25 cellular contexts compared by ENCODE assay signal in genomic region chr6:43412541-43412940, GRCh38. TPM values are rescaled to one million over a fixed set of nuclear protein-coding genes. Genes with fewer than 3 reads are reported as not detected.
"Had no signal": no experiment of that assay in that cellular context is flagged by ENCODE, and none has a peak within 500 bp of the region (broad histone marks: within the 10 kb centered on the region; RNA-seq: fewer than 3 reads in every experiment).

No MANE protein-coding gene starts in this region.

- H3K4me1 ChIP-seq: pancreas, psoas muscle, right lobe of liver, sigmoid colon, suprapubic skin, testis, tibial artery, transverse colon, vagina had no signal

- H3K9me3 Mint-ChIP-seq: nephron progenitor cell; neural crest cell; stimulated activated naive CD8-positive, alpha-beta T cell treated with anti-CD3 and anti-CD28 coated beads, Interleukin-15, amount 100 ng/mL, for 72 hours; type B pancreatic cell had no signal

- H3K27ac ChIP-seq: pancreas, psoas muscle, right lobe of liver, sigmoid colon, suprapubic skin, testis, tibial artery, transverse colon, vagina had no signal

- H3K4me3 ChIP-seq: pancreas, psoas muscle, right lobe of liver, sigmoid colon, suprapubic skin, testis, tibial artery, transverse colon, vagina had no signal

- H3K9me3 ChIP-seq: pancreas, psoas muscle, right lobe of liver, suprapubic skin, testis, tibial artery, transverse colon, vagina had no signal

- H3K36me3 ChIP-seq: pancreas, right lobe of liver, sigmoid colon, suprapubic skin, tibial artery, transverse colon, vagina had no signal

- H3K27ac Mint-ChIP-seq: naive thymus-derived CD4-positive, alpha-beta T cell; nephron progenitor cell; stimulated activated memory B cell treated with anti-CD40 and anti-IgM and Interleukin-4, amounts not matched to agents 10 μg/mL and 1 μg/mL and 100 μg/mL, for 72 hours; stimulated activated naive CD8-positive, alpha-beta T cell treated with anti-CD3 and anti-CD28 coated beads, Interleukin-15, amount 100 ng/mL, for 72 hours; type B pancreatic cell had no signal

- H3K27me3 Mint-ChIP-seq: stimulated activated naive CD8-positive, alpha-beta T cell treated with anti-CD3 and anti-CD28 coated beads, Interleukin-15, amount 100 ng/mL, for 72 hours had no signal

- H3K36me3 Mint-ChIP-seq: naive thymus-derived CD4-positive, alpha-beta T cell; stimulated activated memory B cell treated with anti-CD40 and anti-IgM and Interleukin-4, amounts not matched to agents 10 μg/mL and 1 μg/mL and 100 μg/mL, for 72 hours; type B pancreatic cell had no signal

- ATAC-seq: naive thymus-derived CD4-positive, alpha-beta T cell; pancreas; psoas muscle; right lobe of liver; stimulated activated memory B cell treated with anti-CD40 and anti-IgM and Interleukin-4, amounts not matched to agents 10 μg/mL and 1 μg/mL and 100 μg/mL, for 72 hours; stimulated activated naive CD8-positive, alpha-beta T cell treated with anti-CD3 and anti-CD28 coated beads, Interleukin-15, amount 100 ng/mL, for 72 hours had no signal

- H3K27me3 ChIP-seq: pancreas, right lobe of liver, sigmoid colon, suprapubic skin, testis, transverse colon, vagina had no signal

- H3K4me1 Mint-ChIP-seq: naive thymus-derived CD4-positive, alpha-beta T cell; nephron progenitor cell; neural crest cell; stimulated activated memory B cell treated with anti-CD40 and anti-IgM and Interleukin-4, amounts not matched to agents 10 μg/mL and 1 μg/mL and 100 μg/mL, for 72 hours; stimulated activated naive CD8-positive, alpha-beta T cell treated with anti-CD3 and anti-CD28 coated beads, Interleukin-15, amount 100 ng/mL, for 72 hours had no signal

- H3K4me3 Mint-ChIP-seq: naive thymus-derived CD4-positive, alpha-beta T cell; nephron progenitor cell; neural crest cell; stimulated activated memory B cell treated with anti-CD40 and anti-IgM and Interleukin-4, amounts not matched to agents 10 μg/mL and 1 μg/mL and 100 μg/mL, for 72 hours; stimulated activated naive CD8-positive, alpha-beta T cell treated with anti-CD3 and anti-CD28 coated beads, Interleukin-15, amount 100 ng/mL, for 72 hours; type B pancreatic cell had no signal

- DNase-seq: naive thymus-derived CD4-positive, alpha-beta T cell; nephron progenitor cell; occipital lobe; pancreas; psoas muscle; right cardiac atrium; right lobe of liver; sigmoid colon; small intestine; stimulated activated CD4-positive, alpha-beta T cell treated with anti-CD3 and anti-CD28 coated beads, Interleukin-15, amount 100 ng/mL, for 24 hours; stimulated activated CD4-positive, alpha-beta T cell treated with anti-CD3 and anti-CD28 coated beads, Interleukin-2, amount 100 ng/mL, for 24 hours; stimulated activated CD4-positive, alpha-beta T cell treated with anti-CD3 and anti-CD28 coated beads, Interleukin-2, amount 100 ng/mL, for 48 hours; stimulated activated CD4-positive, alpha-beta T cell treated with anti-CD3 and anti-CD28 coated beads, Interleukin-4, amount 100 ng/mL, for 24 hours; stimulated activated naive CD4-positive, alpha-beta T cell; stimulated activated naive CD8-positive, alpha-beta T cell treated with anti-CD3 and anti-CD28 coated beads, Interleukin-15, amount 100 ng/mL, for 72 hours; stimulated activated naive CD8-positive, alpha-beta T cell treated with anti-CD3 and anti-CD28 coated beads, Interleukin-15, Interleukin-2, amounts not matched to agents 100 U/mL and 50 U/mL, for 24 hours; substantia nigra; testis; tibial artery; transverse colon had no signal

RNA-seq across cellular contexts. Expression of gene DLK2, which starts 42.8 kb away (rescaled TPM):
- total RNA-seq: sigmoid colon had no signal
